ENCODE assay signal across 12 cellular contexts in the genomic region with DNA sequence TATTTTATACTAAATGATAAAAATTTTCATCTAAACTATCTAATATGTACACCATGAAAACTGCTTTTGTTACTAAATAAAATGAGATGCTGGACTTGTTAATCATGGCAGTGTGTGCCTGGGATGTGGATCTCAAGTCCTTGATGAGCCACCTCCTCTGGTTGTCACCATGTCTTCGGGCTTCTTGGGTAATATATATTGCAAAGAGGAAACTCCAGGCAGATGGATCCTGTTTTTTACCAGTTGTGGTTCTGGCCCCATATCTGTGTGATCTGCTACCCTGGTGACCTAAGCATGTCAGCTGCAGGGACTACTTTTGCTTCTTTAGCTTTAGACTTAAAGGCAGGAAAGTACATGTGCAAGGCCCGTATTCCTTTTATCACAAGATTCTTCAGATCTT. TPM values are rescaled to one million over a fixed set of nuclear protein-coding genes. Genes with fewer than 3 reads are reported as not detected.
DNase-seq lines count a peak whose midpoint lies in the region; ATAC-seq and TF ChIP-seq lines count a peak whose summit lies in the region.
"Had no signal": no experiment of that assay in that cellular context is flagged by ENCODE, and none has a peak within 500 bp of the region (broad histone marks: within the 10 kb centered on the region; RNA-seq: fewer than 3 reads in every experiment).

No MANE protein-coding gene starts in this region.

- TF ChIP-seq POLR2A in GM18505 (IDR thresholded peaks at IDR 0.05; ENCODE audit: borderline replicate concordance, extremely low read depth, insufficient read depth, insufficient read length) = no peak

- H3K27me3 ChIP-seq in colonic mucosa = no peaks in the 10 kb centered on the region

- H3K27ac ChIP-seq in colonic mucosa = no peak overlapping the region
- H3K27ac ChIP-seq: GM23248 had no signal

- intact Hi-C loops in colonic mucosa (cut with DNase I) = loop anchor here (10.0 kb wide), 1 partner anchor 47 kb away; no protein-coding TSS in a partner anchor

- H3K4me3 Mint-ChIP-seq in stimulated activated naive CD8-positive, alpha-beta T cell treated with anti-CD3 and anti-CD28 coated beads, Interleukin-15, Interleukin-2, amounts not matched to agents 100 ng/mL and 50 ng/mL, for 24 hours = no peak overlapping the region

- no peak for TF ChIP-seq CTCF in colonic mucosa (IDR thresholded peaks at IDR 0.05)

- DNase-seq in stimulated activated naive CD8-positive, alpha-beta T cell treated with anti-CD3 and anti-CD28 coated beads, Interleukin-15, Interleukin-2, amounts not matched to agents 100 U/mL and 50 U/mL, for 24 hours = no peak
- DNase-seq in SK-N-DZ (ENCODE audit: low spot score) (peak; percentile 21), left lobe of liver (ENCODE audit: low spot score) (no peak), colonic mucosa (no peak), DMS53 (lab: John Stamatoyannopoulos, UW) (no peak)
- DNase-seq: activated CD8-positive, alpha-beta memory T cell treated with anti-CD3 and anti-CD28 coated beads, Interleukin-2, amount 50 U/mL, for 4 hours; GM23248; mesendoderm; stimulated activated CD4-positive, alpha-beta T cell treated with anti-CD3 and anti-CD28 coated beads, Interleukin-1b, Interleukin-23, amount 100 ng/mL, for 48 hours had no signal

- peaks cover 43% of the 10 kb centered on the region for H3K4me1 Mint-ChIP-seq in stimulated activated naive CD8-positive, alpha-beta T cell treated with anti-CD3 and anti-CD28 coated beads, Interleukin-15, Interleukin-2, amounts not matched to agents 100 ng/mL and 50 ng/mL, for 24 hours (ENCODE audit: low read depth)

- no peak overlapping the region for H3K4me3 ChIP-seq in colonic mucosa
- H3K4me3 ChIP-seq: GM23248 had no signal

- no peak for ATAC-seq in stimulated activated naive CD8-positive, alpha-beta T cell treated with anti-CD3 and anti-CD28 coated beads, Interleukin-15, Interleukin-2, amounts not matched to agents 100 U/mL and 50 U/mL, for 24 hours
- ATAC-seq in left lobe of liver (peak; percentile 39), GM18505 (IDR thresholded peaks at IDR 0.05; ENCODE audit: unreplicated experiment) (no peak), HG02840 (IDR thresholded peaks at IDR 0.05; ENCODE audit: low FRiP score, unreplicated experiment) (no peak)

- no peaks in the 10 kb centered on the region for H3K27me3 Mint-ChIP-seq in stimulated activated naive CD8-positive, alpha-beta T cell treated with anti-CD3 and anti-CD28 coated beads, Interleukin-15, Interleukin-2, amounts not matched to agents 100 ng/mL and 50 ng/mL, for 24 hours

- H3K4me1 ChIP-seq in colonic mucosa = no peaks in the 10 kb centered on the region

- H3K36me3 Mint-ChIP-seq in stimulated activated naive CD8-positive, alpha-beta T cell treated with anti-CD3 and anti-CD28 coated beads, Interleukin-15, Interleukin-2, amounts not matched to agents 100 ng/mL and 50 ng/mL, for 24 hours (ENCODE audit: low read depth) = peaks cover 29% of the 10 kb centered on the region

- H3K9me3 ChIP-seq in colonic mucosa = no peaks in the 10 kb centered on the region

- no peak overlapping the region for H3K9ac ChIP-seq in colonic mucosa (ENCODE audit: low read depth in 2 of 2, low read length in 2 of 2)
- H3K9ac ChIP-seq: GM23248 had no signal

- no peaks in the 10 kb centered on the region for H3K9me3 Mint-ChIP-seq in stimulated activated naive CD8-positive, alpha-beta T cell treated with anti-CD3 and anti-CD28 coated beads, Interleukin-15, Interleukin-2, amounts not matched to agents 100 ng/mL and 50 ng/mL, for 24 hours

- H3K36me3 ChIP-seq in colonic mucosa = no peaks in the 10 kb centered on the region

- H3K27ac Mint-ChIP-seq in stimulated activated naive CD8-positive, alpha-beta T cell treated with anti-CD3 and anti-CD28 coated beads, Interleukin-15, Interleukin-2, amounts not matched to agents 100 ng/mL and 50 ng/mL, for 24 hours = peak overlapping the region; percentile 51

RNA-seq across cellular contexts. Expression of a gene that starts 46.2 kb away (rescaled TPM):
- 31.5 and 50.5 TPM in 2 replicates for polyA plus RNA-seq in SK-N-DZ (2014; cell fraction: cytosol; rRNA removed)
- polyA plus RNA-seq in SK-N-DZ (2014; cell fraction: nucleus; rRNA removed) = 17.0 and 22.7 TPM in 2 replicates
- total RNA-seq in left lobe of liver (5.3 TPM), colonic mucosa (10 to 100 TPM; 12.6 to 19.8 TPM)

RNA-seq across cellular contexts. Expression of a gene that starts 46.6 kb away (rescaled TPM):
- 31.9 and 34.3 TPM in 2 replicates for polyA plus RNA-seq in SK-N-DZ (2014; cell fraction: cytosol; rRNA removed)
- 31.6 and 37.3 TPM in 2 replicates for polyA plus RNA-seq in SK-N-DZ (2014; cell fraction: nucleus; rRNA removed)
- total RNA-seq in left lobe of liver = 3.3 TPM
- total RNA-seq in colonic mucosa = 10 to 100 TPM in 1 of 2 donors, 1 to 10 TPM in 1; 9.7 to 13.9 TPM

RNA-seq across cellular contexts. Expression of a gene that starts 55.8 kb away (rescaled TPM):
- 14.4 and 18.4 TPM in 2 replicates for polyA plus RNA-seq in SK-N-DZ (2014; cell fraction: cytosol; rRNA removed)
- polyA plus RNA-seq in SK-N-DZ (2014; cell fraction: nucleus; rRNA removed) = 14.6 and 18.3 TPM in 2 replicates
- total RNA-seq in left lobe of liver = 7.4 TPM
- total RNA-seq in colonic mucosa = 10 to 100 TPM; 20.1 to 25.5 TPM
